In the genomic region with DNA sequence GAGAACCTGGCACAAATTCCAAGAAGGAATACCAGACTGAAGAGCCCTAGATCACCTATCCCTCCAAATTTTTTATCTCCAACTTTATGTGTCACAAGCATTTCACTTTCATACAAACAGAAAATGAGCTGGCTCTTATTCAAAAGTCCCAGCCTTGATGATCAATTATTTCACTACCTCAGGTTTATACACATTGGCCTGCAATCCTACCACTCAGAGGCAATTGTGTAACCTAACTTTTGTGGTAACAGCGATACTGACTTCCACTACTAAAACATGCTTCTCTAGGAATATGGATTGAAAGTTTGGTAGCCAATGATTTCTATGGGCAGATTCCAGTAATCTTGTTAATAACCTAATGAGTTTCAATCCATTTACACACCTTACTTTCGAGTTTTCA, we compare ENCODE assay signal across 17 cellular contexts.
"Had no signal": no experiment of that assay in that cellular context is flagged by ENCODE, and none has a peak within 500 bp of the region (broad histone marks: within the 10 kb centered on the region; RNA-seq: fewer than 3 reads in every experiment).

No MANE protein-coding gene starts in this region.

- H3K4me3 Mint-ChIP-seq: activated naive CD8-positive, alpha-beta T cell treated with anti-CD3 and anti-CD28 coated beads for 36 hours; stimulated activated naive CD8-positive, alpha-beta T cell treated with anti-CD3 and anti-CD28 coated beads, Interleukin-15, Interleukin-2, amounts not matched to agents 100 ng/mL and 50 ng/mL, for 24 hours; T-helper 1 cell treated with Interleukin-12 subunit alpha and Interleukin-12 subunit beta and Interleukin-4 antibody, amounts not matched to agents 30 μg/mL and 1 μg/mL, for 36 hours; type B pancreatic cell; WTC11 had no signal

- FAIRE-seq: endothelial cell of umbilical vein had no signal

- DNase-seq: activated CD4-positive, alpha-beta T cell treated with anti-CD3 and anti-CD28 coated beads for 4 hours; activated CD8-positive, alpha-beta memory T cell treated with anti-CD3 and anti-CD28 coated beads, Interleukin-2, amount 50 U/mL, for 48 hours; activated naive CD8-positive, alpha-beta T cell treated with anti-CD3 and anti-CD28 coated beads for 36 hours; cortex of kidney; effector CD4-positive, alpha-beta T cell; foreskin keratinocyte; glutamatergic neuron; kidney glomerular epithelial cell had no signal

- H3K27me3 Mint-ChIP-seq: activated naive CD8-positive, alpha-beta T cell treated with anti-CD3 and anti-CD28 coated beads for 36 hours; brain; stimulated activated naive CD8-positive, alpha-beta T cell treated with anti-CD3 and anti-CD28 coated beads, Interleukin-15, Interleukin-2, amounts not matched to agents 100 ng/mL and 50 ng/mL, for 24 hours; type B pancreatic cell had no signal

- H3K9me3 ChIP-seq: suprapubic skin had no signal

- H3K27ac Mint-ChIP-seq: activated T-helper 2 cell treated with anti-CD3 and anti-CD28 coated beads, Interferon-gamma antibody, Interleukin-2, Interleukin-4, amounts not matched to agents 10 μg/mL and 5 μg/mL and 100 μg/mL, durations not matched to agents 14 hours and 24 hours and 36 hours; T-helper 1 cell treated with Interleukin-12 subunit alpha and Interleukin-12 subunit beta and Interleukin-4 antibody, amounts not matched to agents 30 μg/mL and 1 μg/mL, for 36 hours; type B pancreatic cell had no signal

- ATAC-seq: foreskin keratinocyte, sciatic nerve, WTC11 had no signal

- H3K9me3 Mint-ChIP-seq: activated naive CD8-positive, alpha-beta T cell treated with anti-CD3 and anti-CD28 coated beads for 36 hours; activated T-helper 2 cell treated with anti-CD3 and anti-CD28 coated beads, Interferon-gamma antibody, Interleukin-2, Interleukin-4, amounts not matched to agents 10 μg/mL and 5 μg/mL and 100 μg/mL, durations not matched to agents 14 hours and 24 hours and 36 hours; brain; stimulated activated naive CD8-positive, alpha-beta T cell treated with anti-CD3 and anti-CD28 coated beads, Interleukin-15, Interleukin-2, amounts not matched to agents 100 ng/mL and 50 ng/mL, for 24 hours; T-helper 1 cell treated with Interleukin-12 subunit alpha and Interleukin-12 subunit beta and Interleukin-4 antibody, amounts not matched to agents 30 μg/mL and 1 μg/mL, for 36 hours; type B pancreatic cell; WTC11 had no signal
